ENCODE assay signal across 10 cellular contexts in genomic region chr7:80634505-80634904, GRCh38. TPM values are rescaled to one million over a fixed set of nuclear protein-coding genes. Genes with fewer than 3 reads are reported as not detected.
A peak's percentile ranks its signal among the peaks of the same experiment; 100 is the strongest.
DNase-seq lines count a peak whose midpoint lies in the region; ATAC-seq and TF ChIP-seq lines count a peak whose summit lies in the region.
"Had no signal": no experiment of that assay in that cellular context is flagged by ENCODE, and none has a peak within 500 bp of the region (broad histone marks: within the 10 kb centered on the region; RNA-seq: fewer than 3 reads in every experiment).

No MANE protein-coding gene starts in this region.

- no peaks in the 10 kb centered on the region for H3K4me1 ChIP-seq in mucosa of descending colon (ENCODE audit: low read depth)

- H3K27me3 Mint-ChIP-seq in chondrocyte (ENCODE audit: low read depth): no peaks in the 10 kb centered on the region
- peaks cover 2% of the 10 kb centered on the region for H3K27me3 Mint-ChIP-seq in endothelial cell (ENCODE audit: unreplicated experiment)
- H3K27me3 Mint-ChIP-seq: type B pancreatic cell had no signal

- H3K36me3 Mint-ChIP-seq in chondrocyte (ENCODE audit: low read depth) (no peaks in the 10 kb centered on the region), endothelial cell (ENCODE audit: low read depth, unreplicated experiment) (no peaks in the 10 kb centered on the region)
- H3K36me3 Mint-ChIP-seq: type B pancreatic cell had no signal

- ATAC-seq in mucosa of descending colon: peak; percentile 31
- no peak for ATAC-seq in stimulated activated naive CD8-positive, alpha-beta T cell treated with anti-CD3 and anti-CD28 coated beads, Interleukin-15, Interleukin-2, amounts not matched to agents 100 U/mL and 50 U/mL, for 24 hours

- no peak overlapping the region for H3K4me3 Mint-ChIP-seq in chondrocyte (ENCODE audit: unreplicated experiment)
- H3K4me3 Mint-ChIP-seq in endothelial cell (ENCODE audit: unreplicated experiment): no peak overlapping the region
- H3K4me3 Mint-ChIP-seq: type B pancreatic cell had no signal

- POLR2A ChIA-PET in BJ (lab: Charles Lee): no interaction called here

- DNase-seq in BJ (ENCODE audit: low read depth) (peak; percentile 82), MV-4-11 (lab: John Stamatoyannopoulos, UW) (peak; percentile 94), chondrocyte (ENCODE audit: low spot score) (no peak), mucosa of descending colon (peak in 1 of 3 donors; percentile 3), endothelial cell (ENCODE audit: low spot score) (no peak), cerebellum (ENCODE audit: low spot score) (no peak)
- DNase-seq in stimulated activated naive CD4-positive, alpha-beta T cell (lab: John Stamatoyannopoulos, UW): no peak
- DNase-seq in stimulated activated naive CD8-positive, alpha-beta T cell treated with anti-CD3 and anti-CD28 coated beads, Interleukin-15, Interleukin-2, amounts not matched to agents 100 U/mL and 50 U/mL, for 24 hours: no peak
- DNase-seq: NCI-H1048 had no signal

- peaks cover 34% of the 10 kb centered on the region for H3K4me1 Mint-ChIP-seq in chondrocyte (ENCODE audit: low read depth)
- peaks cover 13% of the 10 kb centered on the region for H3K4me1 Mint-ChIP-seq in endothelial cell (ENCODE audit: unreplicated experiment)

- H3K9me3 ChIP-seq in mucosa of descending colon: no peaks in the 10 kb centered on the region

- no peaks in the 10 kb centered on the region for H3K36me3 ChIP-seq in BJ (ENCODE audit: control insufficient read depth, insufficient read depth, low read length)
- no peaks in the 10 kb centered on the region for H3K36me3 ChIP-seq in mucosa of descending colon (ENCODE audit: low read depth)

- intact Hi-C loops in mucosa of descending colon (cut with DNase I, micrococcal nuclease): no loop called here

- TF ChIP-seq CTCF in BJ (IDR thresholded peaks at IDR 0.05; ENCODE audit: insufficient read depth, low read depth, low read length): no peak
- no peak for TF ChIP-seq CTCF in chondrocyte (IDR thresholded peaks at IDR 0.05)
- no peak for TF ChIP-seq CTCF in mucosa of descending colon (IDR thresholded peaks at IDR 0.05)
- no peak for TF ChIP-seq CTCF in endothelial cell (IDR thresholded peaks at IDR 0.05; ENCODE audit: unreplicated experiment)

- H3K4me3 ChIP-seq in BJ (ENCODE audit: low read depth, low read length) (no peak overlapping the region), mucosa of descending colon (no peak overlapping the region)

- CTCF ChIA-PET in BJ (lab: Yijun Ruan, JAX): no interaction called here

- H3K27ac Mint-ChIP-seq in chondrocyte (ENCODE audit: unreplicated experiment) (peak overlapping the region; percentile 57), endothelial cell (ENCODE audit: unreplicated experiment) (no peak overlapping the region)
- H3K27ac Mint-ChIP-seq: type B pancreatic cell had no signal

- H3K9me3 Mint-ChIP-seq in chondrocyte (ENCODE audit: low read depth) (no peaks in the 10 kb centered on the region), endothelial cell (ENCODE audit: unreplicated experiment) (no peaks in the 10 kb centered on the region)
- H3K9me3 Mint-ChIP-seq: type B pancreatic cell had no signal

- no peaks in the 10 kb centered on the region for H3K27me3 ChIP-seq in BJ (ENCODE audit: control insufficient read depth, insufficient read depth, low read length)

RNA-seq across cellular contexts. Expression of gene CD36, which starts 3.9 kb away (rescaled TPM):
- polyA plus RNA-seq in BJ (2011; rRNA removed): 0.34 and 1.2 TPM in 2 replicates
- 0.31 and 1.2 TPM in 2 replicates for polyA minus RNA-seq in BJ (2011; rRNA and poly(A)+ RNA removed)
- 0.39 to 0.95 TPM (median 0.72 TPM) in 3 replicates for total RNA-seq in chondrocyte
- total RNA-seq in mucosa of descending colon: 10 to 100 TPM; 18.4 to 34.4 (median 25.0) TPM
- total RNA-seq in endothelial cell (ENCODE audit: unreplicated experiment): 3.8 TPM
- total RNA-seq in cerebellum: 32.1 TPM

Comparison
In these comparisons a context has a peak if more than half of its experiments do, and no peak if none do; other contexts are left out.
1. DNase-seq: peak in BJ (single experiment) and MV-4-11 (single experiment); none in chondrocyte (single experiment), stimulated activated naive CD4-positive, alpha-beta T cell (0 of 6), endothelial cell (single experiment), stimulated activated naive CD8-positive, alpha-beta T cell treated with anti-CD3 and anti-CD28 coated beads, Interleukin-15, Interleukin-2, amounts not matched to agents 100 U/mL and 50 U/mL, for 24 hours (single experiment) and cerebellum (single experiment).